ENCODE assay signal across 8 cellular contexts in genomic region chr4:6907658-6908191, GRCh38. TPM values are rescaled to one million over a fixed set of nuclear protein-coding genes. Genes with fewer than 3 reads are reported as not detected.
DNase-seq lines count a peak whose midpoint lies in the region; ATAC-seq and TF ChIP-seq lines count a peak whose summit lies in the region.

No MANE protein-coding gene starts in this region.

- CTCF ChIA-PET in WTC11 (lab: Charles Lee): interaction anchor here (0.7 to 7.4 kb wide), 15 partner anchors 8 to 194 kb away, joined by 3 to 83 read pairs (median 7); partner anchors contain the start of genes GRPEL1 and TADA2B

- H3K27ac Mint-ChIP-seq in WTC11: 0 out of 2 replicates have a peak overlapping the region, but pooled peaks have one; percentile 5

- H3K4me1 Mint-ChIP-seq in WTC11: peaks cover 33% of the 10 kb centered on the region

- ATAC-seq in WTC11 (peak; percentile 34), upper lobe of left lung (ENCODE audit: low FRiP score in 2 of 2) (no peak), HG03159 (IDR thresholded peaks at IDR 0.05; ENCODE audit: unreplicated experiment) (no peak), HG03460 (IDR thresholded peaks at IDR 0.05; ENCODE audit: unreplicated experiment) (no peak)

- POLR2A ChIA-PET in WTC11 (lab: Charles Lee): no interaction called here

- H3K9me3 ChIP-seq in iPS-18a (ENCODE audit: control insufficient read depth, low read depth, low read length) (no peaks in the 10 kb centered on the region), upper lobe of left lung (no peaks in the 10 kb centered on the region)

- no peaks in the 10 kb centered on the region; the same call in 1 of the 2 replicates for H3K36me3 ChIP-seq in GM06990 (ENCODE audit: control insufficient read depth, insufficient read depth, low read length)
- no peaks in the 10 kb centered on the region for H3K36me3 ChIP-seq in iPS-18a (ENCODE audit: control insufficient read depth, low read depth, low read length)
- no peaks in the 10 kb centered on the region for H3K36me3 ChIP-seq in upper lobe of left lung

- H3K9ac ChIP-seq in iPS-18a (ENCODE audit: low read length): no peak overlapping the region

- TF ChIP-seq POLR2A in upper lobe of left lung (IDR thresholded peaks at IDR 0.05): no peak

- peaks cover 20% of the 10 kb centered on the region for H3K4me1 ChIP-seq in iPS-18a (ENCODE audit: control insufficient read depth, low read depth, low read length)
- peaks cover 16 to 44% (median 27%) of the 10 kb centered on the region in 4 donors for H3K4me1 ChIP-seq in upper lobe of left lung

- H3K4me3 ChIP-seq in GM06990 (replicated peaks; ENCODE audit: low read depth, low read length) (no peak overlapping the region), iPS-18a (ENCODE audit: low read length) (peak overlapping the region; percentile 27), upper lobe of left lung (no peak overlapping the region)

- DNase-seq in GM06990 (ENCODE audit: extremely low read depth, insufficient read length): no peak
- DNase-seq in WTC11 (ENCODE audit: low spot score): peak; percentile 71
- DNase-seq in upper lobe of left lung: peak in 1 of 2 donors; percentile 79
- no peak for DNase-seq in stimulated activated naive CD4-positive, alpha-beta T cell treated with Interleukin-2 at 50 U/mL for 16 hours (lab: John Stamatoyannopoulos, UW)

- H3K36me3 Mint-ChIP-seq in WTC11: no peaks in the 10 kb centered on the region

- peak overlapping the region; percentile 57 for H3K4me3 Mint-ChIP-seq in WTC11

- TF ChIP-seq CTCF in 22Rv1 (IDR thresholded peaks at IDR 0.05) (peak; percentile 78), GM06990 (IDR thresholded peaks at IDR 0.05; ENCODE audit: insufficient read depth, low read length, poor library complexity, severe bottlenecking) (peak; percentile 58), WTC11 (IDR thresholded peaks at IDR 0.05) (no peak), upper lobe of left lung (IDR thresholded peaks at IDR 0.05) (peak in 4 of 6 experiments; percentile 44 to 63 (median 54))

- no peak overlapping the region for H3K27ac ChIP-seq in 22Rv1
- no peak overlapping the region for H3K27ac ChIP-seq in iPS-18a (ENCODE audit: low read length)
- no peak overlapping the region for H3K27ac ChIP-seq in upper lobe of left lung

- H3K27me3 Mint-ChIP-seq in WTC11 (ENCODE audit: low read depth): peaks cover 12% of the 10 kb centered on the region

- no peaks in the 10 kb centered on the region for H3K27me3 ChIP-seq in GM06990 (replicated peaks; ENCODE audit: control insufficient read depth, insufficient read depth, low read length)
- peaks cover 37% of the 10 kb centered on the region for H3K27me3 ChIP-seq in iPS-18a (ENCODE audit: control insufficient read depth, insufficient read depth, low read length)
- no peaks in the 10 kb centered on the region for H3K27me3 ChIP-seq in upper lobe of left lung

- no peaks in the 10 kb centered on the region for H3K9me3 Mint-ChIP-seq in WTC11

- TF ChIP-seq EP300 in upper lobe of left lung (IDR thresholded peaks at IDR 0.05): no peak

- 26 to 37% methylated on average over 22 of the region's 22 CpGs for WGBS in upper lobe of left lung, 2 donors

TF ChIP-seq in WTC11, 78 proteins besides CTCF, POLR2A, EP300 and RAD21:
- no peak for TF ChIP-seq SP1 (CRISPR knock-in tag; conservative IDR thresholded peaks at IDR 0.05)
- no peak for TF ChIP-seq ATF2 (CRISPR knock-in tag; IDR thresholded peaks at IDR 0.05; ENCODE audit: borderline replicate concordance, low read depth)
- no peak for TF ChIP-seq CREB1 (CRISPR knock-in tag; IDR thresholded peaks at IDR 0.05)
- no peak for TF ChIP-seq AFF4 (CRISPR knock-in tag; IDR thresholded peaks at IDR 0.05; ENCODE audit: borderline replicate concordance)

RNA-seq across cellular contexts. Expression of gene TBC1D14, which starts 1.9 kb away (rescaled TPM):
- total RNA-seq in WTC11 (2021): 42.4 to 45.1 TPM (median 43.4 TPM) in 3 replicates
- 10 to 100 TPM; 47.7 to 61.8 (median 57.8) TPM for total RNA-seq in upper lobe of left lung
